In the genomic region with DNA sequence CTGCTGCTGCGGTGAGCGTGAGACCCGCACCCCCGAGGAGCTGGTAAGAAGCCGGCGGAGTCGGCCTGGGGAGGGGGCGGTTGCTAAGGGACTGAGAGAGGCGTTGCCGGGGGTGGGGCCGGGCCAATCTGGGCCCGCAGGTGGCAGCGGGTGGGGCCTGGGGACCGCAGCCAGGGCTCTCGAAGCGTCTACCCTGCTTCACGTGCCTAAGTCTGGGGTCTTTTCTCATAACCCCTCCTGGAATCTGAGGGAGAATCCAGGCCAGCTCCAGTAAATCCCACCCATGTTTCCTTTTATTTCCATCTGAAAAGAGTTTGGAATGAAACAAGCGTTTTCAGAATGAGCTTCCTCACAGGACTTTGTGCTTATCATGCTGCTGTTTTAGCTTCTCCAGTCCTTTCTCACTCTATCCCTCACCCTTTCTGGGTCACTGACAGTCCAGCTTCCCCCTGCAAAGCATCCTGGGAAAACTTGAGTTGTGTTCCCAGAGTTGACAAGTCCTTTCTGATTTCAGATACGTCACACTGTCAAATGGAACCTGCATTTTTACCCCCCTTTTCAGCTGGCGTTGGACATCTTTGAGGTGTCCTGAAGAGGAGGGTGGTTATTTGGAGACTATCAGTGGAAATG, we compare ENCODE assay signal across 9 cellular contexts. TPM values are rescaled to one million over a fixed set of nuclear protein-coding genes. Genes with fewer than 3 reads are reported as not detected.
DNase-seq lines count a peak whose midpoint lies in the region; ATAC-seq, FAIRE-seq and TF ChIP-seq lines count a peak whose summit lies in the region.
"Had no signal": no experiment of that assay in that cellular context is flagged by ENCODE, and none has a peak within 500 bp of the region (broad histone marks: within the 10 kb centered on the region; RNA-seq: fewer than 3 reads in every experiment).

No MANE protein-coding gene starts in this region.

- H4K20me1 ChIP-seq in GM23338 (replicated peaks; ENCODE audit: insufficient read depth) = peaks cover 16% of the 10 kb centered on the region
- H4K20me1 ChIP-seq in astrocyte (ENCODE audit: insufficient read depth, low read length) = peaks cover 22% of the 10 kb centered on the region

- TF ChIP-seq CTCF in GM23338 (conservative IDR thresholded peaks at IDR 0.05; ENCODE audit: low read depth in 2 of 2) (no peak), astrocyte (IDR thresholded peaks at IDR 0.05; ENCODE audit: insufficient read depth, low read depth, low read length) (no peak)

- H3F3A ChIP-seq in GM23338 (replicated peaks; ENCODE audit: low read depth) = peaks cover 22% of the 10 kb centered on the region; the same call in 1 of the 2 replicates

- peaks cover 13% of the 10 kb centered on the region for H3K36me3 ChIP-seq in GM23338 (ENCODE audit: insufficient read depth)
- H3K36me3 ChIP-seq in astrocyte (ENCODE audit: insufficient read depth, low read length) = peaks cover 3% of the 10 kb centered on the region
- H3K36me3 ChIP-seq in iPS-18a (ENCODE audit: control insufficient read depth, low read depth, low read length) = peaks cover 24% of the 10 kb centered on the region

- peak; percentile 15 for ATAC-seq in GM23338

- peaks cover 12% of the 10 kb centered on the region for H3K27me3 Mint-ChIP-seq in GM23338 (ENCODE audit: insufficient read depth, low read depth, poor library complexity)
- H3K27me3 Mint-ChIP-seq in astrocyte (ENCODE audit: low read depth, unreplicated experiment) = no peaks in the 10 kb centered on the region

- H3K27me3 ChIP-seq in GM23338 (ENCODE audit: insufficient read depth) (no peaks in the 10 kb centered on the region), astrocyte (ENCODE audit: insufficient read depth, low read length) (no peaks in the 10 kb centered on the region), iPS-18a (ENCODE audit: control insufficient read depth, insufficient read depth, low read length) (no peaks in the 10 kb centered on the region)

- H3K4me2 ChIP-seq in GM23338 = peak overlapping the region; percentile 100
- peak overlapping the region; percentile 93 for H3K4me2 ChIP-seq in astrocyte (ENCODE audit: low read length)

- H3K79me2 ChIP-seq in GM23338 (replicated peaks; ENCODE audit: insufficient read depth) = peaks cover 62% of the 10 kb centered on the region
- H3K79me2 ChIP-seq in astrocyte (ENCODE audit: insufficient read depth, low read length) = peaks cover 51% of the 10 kb centered on the region

- peak overlapping the region; percentile 98 for H3K4me3 ChIP-seq in GM23338
- H3K4me3 ChIP-seq in astrocyte (ENCODE audit: insufficient read depth, low read depth, low read length) = peak overlapping the region; percentile 78
- H3K4me3 ChIP-seq in iPS-18a (ENCODE audit: low read length) = peak overlapping the region; percentile 87
- H3K4me3 ChIP-seq in skin epidermis = peak overlapping the region; percentile 45 to 97 (median 64)

- peak; percentile 48 for DNase-seq in SKM-1 (lab: John Stamatoyannopoulos, UW; ENCODE audit: unreplicated experiment)
- no peak for DNase-seq in SKM-1 treated with dmso at 0.1 percent for 144 hours (lab: John Stamatoyannopoulos, UW; ENCODE audit: unreplicated experiment)
- DNase-seq in GM23338 (ENCODE audit: low spot score) = no peak
- DNase-seq in Kasumi-1 (lab: John Stamatoyannopoulos, UW) = peak; percentile 55 to 73
- peak; percentile 16 for DNase-seq in astrocyte (ENCODE audit: low read depth)
- DNase-seq in activated CD8-positive, alpha-beta memory T cell treated with anti-CD3 and anti-CD28 coated beads, Interleukin-2, amount 50 U/mL, for 48 hours = no peak

- peak overlapping the region; percentile 76; the same call in 1 of the 2 replicates for H3K27ac ChIP-seq in GM23338 (ENCODE audit: low read depth)
- peak overlapping the region; percentile 82 for H3K27ac ChIP-seq in astrocyte (ENCODE audit: low read depth, low read length)
- H3K27ac ChIP-seq in iPS-18a (ENCODE audit: low read length) = no peak overlapping the region
- peak overlapping the region; percentile 70 to 99 (median 95) for H3K27ac ChIP-seq in skin epidermis

- H2AFZ ChIP-seq in GM23338 (peak overlapping the region; percentile 87), astrocyte (ENCODE audit: low read depth, low read length) (peak overlapping the region; percentile 82)

- H3K27ac Mint-ChIP-seq in GM23338 = peak overlapping the region; percentile 96
- peak overlapping the region; percentile 93 for H3K27ac Mint-ChIP-seq in astrocyte (ENCODE audit: unreplicated experiment)

- peaks cover 53% of the 10 kb centered on the region for H3K4me1 Mint-ChIP-seq in GM23338
- H3K4me1 Mint-ChIP-seq in astrocyte (ENCODE audit: low read depth, unreplicated experiment) = peaks cover 35% of the 10 kb centered on the region

- peaks cover 36% of the 10 kb centered on the region for H3K4me1 ChIP-seq in GM23338 (ENCODE audit: insufficient read depth)
- H3K4me1 ChIP-seq in astrocyte (ENCODE audit: insufficient read depth, low read length) = peaks cover 45% of the 10 kb centered on the region
- H3K4me1 ChIP-seq in iPS-18a (ENCODE audit: control insufficient read depth, low read depth, low read length) = peaks cover 29% of the 10 kb centered on the region

- FAIRE-seq in astrocyte (lab: Jason Lieb, UNC) = no peak

- H3K9me2 ChIP-seq in GM23338 (ENCODE audit: insufficient read depth) = no peaks in the 10 kb centered on the region

- H3K36me3 Mint-ChIP-seq in GM23338 (ENCODE audit: low read depth) = peaks cover 36% of the 10 kb centered on the region
- peaks cover 2% of the 10 kb centered on the region for H3K36me3 Mint-ChIP-seq in astrocyte (ENCODE audit: low read depth, unreplicated experiment)

- peak overlapping the region; percentile 92 for H3K4me3 Mint-ChIP-seq in GM23338
- peak overlapping the region; percentile 99 for H3K4me3 Mint-ChIP-seq in astrocyte (ENCODE audit: unreplicated experiment)

- peak overlapping the region; percentile 86 for H3K9ac ChIP-seq in astrocyte (ENCODE audit: low read length)
- peak overlapping the region; percentile 53 for H3K9ac ChIP-seq in iPS-18a (ENCODE audit: low read length)

- H3K9me3 Mint-ChIP-seq in GM23338 (peaks cover 2% of the 10 kb centered on the region; the same call in 1 of the 3 replicates), astrocyte (ENCODE audit: unreplicated experiment) (no peaks in the 10 kb centered on the region)

- H3K9me3 ChIP-seq in astrocyte (ENCODE audit: insufficient read depth, low read depth, low read length) (no peaks in the 10 kb centered on the region), iPS-18a (ENCODE audit: control insufficient read depth, low read depth, low read length) (no peaks in the 10 kb centered on the region)

TF ChIP-seq in GM23338, 12 proteins besides CTCF, POLR2A, EP300 and RAD21:
- TF ChIP-seq POLR2AphosphoS5 (IDR thresholded peaks at IDR 0.05; ENCODE audit: low read depth) (no peak), CREB1 (CRISPR knock-in tag; IDR thresholded peaks at IDR 0.05; ENCODE audit: low read depth) (no peak), ZNF114 (CRISPR knock-in tag; IDR thresholded peaks at IDR 0.05) (no peak)

RNA-seq across cellular contexts. Expression of a gene that starts 0.4 kb away (rescaled TPM):
- total RNA-seq in GM23338 (2014; rRNA removed; shearing (Covaris generic)) = 16.3 and 22.6 TPM in 2 replicates
- 13.0 and 16.0 TPM in 2 replicates for polyA plus RNA-seq in GM23338 (2016; fragmentation: Nextera tagmentation; extraction: Ambion mirVana)
- total RNA-seq in astrocyte = 16.7 and 22.4 TPM in 2 replicates

RNA-seq across cellular contexts. Expression of a gene that starts 0.7 kb away (rescaled TPM):
- total RNA-seq in GM23338 (2014; rRNA removed; shearing (Covaris generic)) = 21.6 and 26.4 TPM in 2 replicates
- polyA plus RNA-seq in GM23338 (2016; fragmentation: Nextera tagmentation; extraction: Ambion mirVana) = 5.7 and 6.9 TPM in 2 replicates
- 11.5 and 13.0 TPM in 2 replicates for total RNA-seq in astrocyte

RNA-seq across cellular contexts. Expression of a gene that starts 41.2 kb away (rescaled TPM):
- not detected in 2 replicates for total RNA-seq in GM23338 (2014; rRNA removed; shearing (Covaris generic))
- 0.29 TPM in 1 of 2 replicates, not detected in the other for polyA plus RNA-seq in GM23338 (2016; fragmentation: Nextera tagmentation; extraction: Ambion mirVana)
- not detected in 2 replicates for total RNA-seq in astrocyte
- total RNA-seq: renal cortical epithelial cell had no signal

RNA-seq across cellular contexts. Expression of a gene that starts 44.4 kb away (rescaled TPM):
- 1.7 and 6.0 TPM in 2 replicates for total RNA-seq in GM23338 (2014; rRNA removed; shearing (Covaris generic))
- 2.2 TPM in 2 replicates for polyA plus RNA-seq in GM23338 (2016; fragmentation: Nextera tagmentation; extraction: Ambion mirVana)
- total RNA-seq in astrocyte = not detected in 2 replicates

RNA-seq across cellular contexts. Expression of a gene that starts 52.3 kb away (rescaled TPM):
- total RNA-seq in GM23338 (2014; rRNA removed; shearing (Covaris generic)) = not detected in 2 replicates
- 0.95 and 1.1 TPM in 2 replicates for polyA plus RNA-seq in GM23338 (2016; fragmentation: Nextera tagmentation; extraction: Ambion mirVana)
- 333 and 449 TPM in 2 replicates for total RNA-seq in astrocyte
- total RNA-seq: renal cortical epithelial cell had no signal

Comparison
In these comparisons a context has a peak if more than half of its experiments do, and no peak if none do; other contexts are left out.
1. DNase-seq: peak in SKM-1 (single experiment), Kasumi-1 (2 of 2) and astrocyte (single experiment); none in SKM-1 treated with dmso at 0.1 percent for 144 hours (single experiment), GM23338 (single experiment) and activated CD8-positive, alpha-beta memory T cell treated with anti-CD3 and anti-CD28 coated beads, Interleukin-2, amount 50 U/mL, for 48 hours (single experiment).
2. Peak in every context shown above with its lines, with median percentiles within 50 percentile points of each other: H3K4me3 ChIP-seq.